ENCODE assay signal across 8 cellular contexts in the genomic region with DNA sequence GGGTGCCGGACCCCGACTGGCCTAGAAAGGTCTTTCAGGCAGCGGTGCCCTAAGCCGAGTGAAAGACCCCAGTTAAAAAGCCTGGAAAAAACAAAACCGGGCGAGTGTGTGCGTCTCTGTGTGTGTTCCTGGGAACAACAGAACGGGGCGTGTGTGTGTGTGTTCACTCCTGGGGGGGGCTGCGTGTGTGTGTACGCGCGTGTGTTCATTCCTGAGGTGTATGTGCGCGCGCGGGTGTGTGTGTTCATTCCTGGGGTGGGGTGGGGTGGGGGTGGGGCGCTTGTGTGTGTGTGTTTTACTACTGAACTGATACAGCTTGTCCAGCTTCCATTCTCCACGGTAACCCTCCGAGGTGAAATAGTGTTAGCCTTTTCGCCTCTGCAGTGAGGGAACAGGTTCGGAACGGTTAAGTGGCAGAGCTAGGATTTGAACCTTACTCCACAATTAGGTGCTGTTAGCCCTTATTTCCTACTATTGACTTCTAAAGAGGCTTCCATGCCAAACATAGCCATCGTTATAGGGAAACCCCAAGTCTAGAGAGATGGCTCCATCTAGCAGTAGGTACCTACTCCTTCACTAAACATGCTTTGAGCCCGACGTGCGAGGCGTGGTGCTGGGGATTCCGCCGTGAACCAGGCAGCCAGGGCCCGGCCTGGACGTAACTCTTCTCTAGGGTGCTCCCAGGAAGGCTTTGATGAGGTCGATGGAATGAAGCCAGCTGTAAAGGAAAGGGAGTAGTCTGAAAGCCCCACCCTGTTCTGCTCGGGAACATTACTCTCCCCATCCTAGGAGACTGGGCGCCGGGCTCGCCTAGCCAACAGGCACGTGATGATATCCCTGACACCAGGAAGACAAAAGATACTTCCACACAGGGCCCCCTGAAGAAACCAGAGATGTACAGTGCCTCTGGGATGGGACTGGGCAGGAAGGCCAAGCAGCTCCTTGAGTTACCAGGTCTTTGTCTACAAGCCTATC. TPM values are rescaled to one million over a fixed set of nuclear protein-coding genes. Genes with fewer than 3 reads are reported as not detected.
DNase-seq lines count a peak whose midpoint lies in the region; ATAC-seq and TF ChIP-seq lines count a peak whose summit lies in the region.

No MANE protein-coding gene starts in this region.

- H3K9ac ChIP-seq in mammary epithelial cell (ENCODE audit: insufficient read depth, low read length) (peak overlapping the region; percentile 87), smooth muscle cell (ENCODE audit: low read depth) (peak overlapping the region; percentile 100)

- TF ChIP-seq CTCF in AG09309 (IDR thresholded peaks at IDR 0.05; ENCODE audit: control insufficient read depth, insufficient read depth, low read depth, low read length, missing control alignments) (no peak), GM12865 (IDR thresholded peaks at IDR 0.05; ENCODE audit: insufficient read depth, low read depth, low read length, missing control alignments) (no peak), OCI-LY7 (conservative IDR thresholded peaks at IDR 0.05; ENCODE audit: low read length) (no peak), mammary epithelial cell (conservative IDR thresholded peaks at IDR 0.05 in 1 of 2, IDR thresholded peaks at IDR 0.05 in 1 of 2; ENCODE audit: extremely low read depth in 1 of 2, insufficient read depth in 1 of 2, low read depth in 1 of 2, low read length in 2 of 2) (peak in 1 of 2 donors; percentile 6), smooth muscle cell (IDR thresholded peaks at IDR 0.05; ENCODE audit: borderline replicate concordance, insufficient read depth, poor library complexity, severe bottlenecking) (no peak)

- H3K4me2 ChIP-seq in OCI-LY7 (ENCODE audit: low read length) = peak overlapping the region; percentile 96
- peak overlapping the region; percentile 99 for H3K4me2 ChIP-seq in mammary epithelial cell (ENCODE audit: insufficient read depth, low read depth, low read length)
- peak overlapping the region; percentile 100 for H3K4me2 ChIP-seq in smooth muscle cell

- H3K4me3 ChIP-seq in AG09309 (ENCODE audit: control insufficient read depth, low read depth, low read length) (peak overlapping the region; percentile 88), GM12865 (ENCODE audit: low read depth, low read length) (peak overlapping the region; percentile 87), OCI-LY7 (ENCODE audit: low read depth, low read length, poor library complexity, severe bottlenecking) (peak overlapping the region; percentile 89), mammary epithelial cell (replicated peaks in 1 of 3; ENCODE audit: insufficient read depth in 1 of 3, low read depth in 2 of 3, low read length in 3 of 3) (peak overlapping the region; percentile 56 to 95 (median 93)), smooth muscle cell (peak overlapping the region; percentile 91)

- CTCF ChIA-PET in OCI-LY7 (lab: Charles Lee; ENCODE audit: unreplicated experiment) = interaction anchor here (0.5 to 0.6 kb wide), 2 partner anchors 18 to 111 kb away, joined by 3 to 5 read pairs; no protein-coding TSS in a partner anchor
- CTCF ChIA-PET in mammary epithelial cell (lab: Charles Lee; ENCODE audit: low non-redundant PET) = interaction anchor here (0.7 kb wide), 1 partner anchor 16 kb away, joined by 3 read pairs; no protein-coding TSS in a partner anchor

- TSS peak; percentile 89 for BruUV-seq in OCI-LY7 (replicated peaks; lab: Mats Ljungman, UMichigan)
- BruUV-seq in mammary epithelial cell (replicated peaks; lab: Mats Ljungman, UMichigan) = TSS peak; percentile 77

- dilution Hi-C loops in mammary epithelial cell (cut with HindIII; ENCODE audit: low sequenced_read_pairs) = loop anchor here (10.0 kb wide), 1 partner anchor 47 kb away; a partner anchor contains a TSS

- in situ Hi-C loops in mammary epithelial cell (cut with MboI; ENCODE audit: low sequenced_read_pairs in 2 of 2) = loop anchor here (25.0 kb wide), 1 partner anchor 410 kb away; no protein-coding TSS in a partner anchor

- peaks cover 3% of the 10 kb centered on the region for H3F3A ChIP-seq in smooth muscle cell (ENCODE audit: low read depth)

- H3K4me1 ChIP-seq in OCI-LY7 (ENCODE audit: insufficient read depth, low read length, poor library complexity, severe bottlenecking) = peaks cover 23% of the 10 kb centered on the region
- peaks cover 15% of the 10 kb centered on the region for H3K4me1 ChIP-seq in mammary epithelial cell (ENCODE audit: insufficient read depth, low read length)
- H3K4me1 ChIP-seq in smooth muscle cell (ENCODE audit: low read depth) = peaks cover 20% of the 10 kb centered on the region

- H3K79me2 ChIP-seq in OCI-LY7 (ENCODE audit: insufficient read depth, low read depth, low read length) = peaks cover 37% of the 10 kb centered on the region
- peaks cover 42% of the 10 kb centered on the region for H3K79me2 ChIP-seq in mammary epithelial cell (ENCODE audit: insufficient read depth, low read length)
- H3K79me2 ChIP-seq in smooth muscle cell (ENCODE audit: low read depth) = peaks cover 40% of the 10 kb centered on the region

- POLR2A ChIA-PET in OCI-LY7 (lab: Charles Lee) = interaction anchor here (0.6 to 3.3 kb wide), 13 partner anchors 12 to 725 kb away, joined by 3 to 22 read pairs (median 4); a partner anchor contains a TSS

- peak overlapping the region; percentile 75 for H3K27ac ChIP-seq in OCI-LY7 (ENCODE audit: low read depth, low read length, poor library complexity, severe bottlenecking)
- H3K27ac ChIP-seq in mammary epithelial cell (ENCODE audit: insufficient read depth, low read depth, low read length) = peak overlapping the region; percentile 84
- H3K27ac ChIP-seq in smooth muscle cell (ENCODE audit: low read depth) = peak overlapping the region; percentile 97

- WGBS in mammary epithelial cell (ENCODE audit: low coverage, missing lambda C conversion rate) = 7% methylated on average over 30 of the region's 38 CpGs
- 34% methylated on average over 37 of the region's 38 CpGs for WGBS in smooth muscle cell (ENCODE audit: low lambda C conversion rate)

- H3K9me3 ChIP-seq in OCI-LY7 (ENCODE audit: low read length) (no peaks in the 10 kb centered on the region), mammary epithelial cell (replicated peaks; ENCODE audit: insufficient read depth, low read length) (no peaks in the 10 kb centered on the region), smooth muscle cell (replicated peaks; ENCODE audit: low read depth) (no peaks in the 10 kb centered on the region)

- no peaks in the 10 kb centered on the region for H3K9me2 ChIP-seq in OCI-LY7 (ENCODE audit: insufficient read depth, low read length)

- H2AFZ ChIP-seq in OCI-LY7 (ENCODE audit: low read length) (peak overlapping the region; percentile 76), mammary epithelial cell (ENCODE audit: low read depth, low read length) (peak overlapping the region; percentile 97), smooth muscle cell (ENCODE audit: low read depth) (peak overlapping the region; percentile 91)

- H3K27me3 ChIP-seq in mammary epithelial cell (ENCODE audit: insufficient read depth, low read length) (no peaks in the 10 kb centered on the region), smooth muscle cell (ENCODE audit: low read depth) (no peaks in the 10 kb centered on the region)

- ATAC-seq in HG03097 (IDR thresholded peaks at IDR 0.05; ENCODE audit: low FRiP score, unreplicated experiment) = no peak

- peak; percentile 25 for DNase-seq in AG09309 (ENCODE audit: low read depth)
- DNase-seq in GM12865 (ENCODE audit: low read depth) = no peak
- peak; percentile 10 for DNase-seq in HT1080 (ENCODE audit: low read depth)
- DNase-seq in OCI-LY7 (ENCODE audit: low spot score) = peak; percentile 85
- DNase-seq in mammary epithelial cell = peak; percentile 84
- DNase-seq in iris pigment epithelial cell (ENCODE audit: low read depth) = peak; percentile 64
- no peak for DNase-seq in smooth muscle cell (lab: John Stamatoyannopoulos, UW; ENCODE audit: unreplicated experiment)

- intact Hi-C loops in OCI-LY7 (cut with micrococcal nuclease; ENCODE audit: unreplicated experiment) (loop anchor here (2.0 kb wide), 3 partner anchors 49 to 349 kb away; a partner anchor contains a TSS), mammary epithelial cell (cut with micrococcal nuclease) (loop anchor here (2.0 to 10.0 kb wide), 2 partner anchors 49 to 257 kb away; a partner anchor contains a TSS)

- H3K36me3 ChIP-seq in OCI-LY7 (ENCODE audit: insufficient read depth, low read length) (peaks cover 17% of the 10 kb centered on the region), mammary epithelial cell (ENCODE audit: insufficient read depth, low read length) (peaks cover 4% of the 10 kb centered on the region), smooth muscle cell (ENCODE audit: low read depth) (peaks cover under 1% of the 10 kb centered on the region)

- H4K20me1 ChIP-seq in OCI-LY7 (ENCODE audit: insufficient read depth, low read length) (peaks cover 25% of the 10 kb centered on the region), mammary epithelial cell (ENCODE audit: insufficient read depth, low read length) (peaks cover 2% of the 10 kb centered on the region), smooth muscle cell (ENCODE audit: low read depth) (peaks cover 41% of the 10 kb centered on the region)

RNA-seq across cellular contexts. Expression of a gene that starts 0.7 kb away (rescaled TPM):
- total RNA-seq in HT1080 (2014; rRNA removed; shearing (Covaris generic)) = 235 and 289 TPM in 2 replicates
- 642 and 740 TPM in 2 replicates for polyA plus RNA-seq in HT1080 (2015; cell fraction: cytosol; rRNA removed)
- 403 and 485 TPM in 2 replicates for polyA plus RNA-seq in HT1080 (2015; cell fraction: nucleus; rRNA removed)
- total RNA-seq in OCI-LY7 (2014; rRNA removed; shearing (Covaris generic)) = 129 and 142 TPM in 2 replicates
- total RNA-seq in OCI-LY7 (2022) (188 and 204 TPM in 2 replicates), mammary epithelial cell (100 to 1,000 TPM; 146 to 231 TPM), smooth muscle cell (620 and 658 TPM in 2 replicates)
- polyA plus RNA-seq in mammary epithelial cell (389 TPM), smooth muscle cell (735 and 739 TPM in 2 replicates)
- 130 TPM for polyA minus RNA-seq in mammary epithelial cell

RNA-seq across cellular contexts. Expression of a gene that starts 48.4 kb away (rescaled TPM):
- 224 and 287 TPM in 2 replicates for total RNA-seq in HT1080 (2014; rRNA removed; shearing (Covaris generic))
- polyA plus RNA-seq in HT1080 (2015; cell fraction: cytosol; rRNA removed) = 233 and 235 TPM in 2 replicates
- polyA plus RNA-seq in HT1080 (2015; cell fraction: nucleus; rRNA removed) = 186 and 229 TPM in 2 replicates
- total RNA-seq in OCI-LY7 (2014; rRNA removed; shearing (Covaris generic)) = 132 and 144 TPM in 2 replicates
- total RNA-seq in OCI-LY7 (2022) (164 and 178 TPM in 2 replicates), mammary epithelial cell (100 to 1,000 TPM in 1 of 2 donors, 10 to 100 TPM in 1; 80.7 to 170 TPM), smooth muscle cell (82.4 and 178 TPM in 2 replicates)
- polyA plus RNA-seq in mammary epithelial cell (135 TPM), smooth muscle cell (243 and 244 TPM in 2 replicates)
- 84.7 TPM for polyA minus RNA-seq in mammary epithelial cell

Comparison
In these comparisons a context has a peak if more than half of its experiments do, and no peak if none do; other contexts are left out.
1. DNase-seq: peak in AG09309 (single experiment), HT1080 (single experiment), OCI-LY7 (single experiment), mammary epithelial cell (single experiment) and iris pigment epithelial cell (single experiment); none in GM12865 (single experiment) and smooth muscle cell (single experiment).
2. Peak in every context shown above with its lines, with median percentiles within 50 percentile points of each other: H3K4me3 ChIP-seq, H2AFZ ChIP-seq, H3K27ac ChIP-seq and H3K4me2 ChIP-seq.